Comparison of ENCODE assay signal across 32 cellular contexts in the genomic region with DNA sequence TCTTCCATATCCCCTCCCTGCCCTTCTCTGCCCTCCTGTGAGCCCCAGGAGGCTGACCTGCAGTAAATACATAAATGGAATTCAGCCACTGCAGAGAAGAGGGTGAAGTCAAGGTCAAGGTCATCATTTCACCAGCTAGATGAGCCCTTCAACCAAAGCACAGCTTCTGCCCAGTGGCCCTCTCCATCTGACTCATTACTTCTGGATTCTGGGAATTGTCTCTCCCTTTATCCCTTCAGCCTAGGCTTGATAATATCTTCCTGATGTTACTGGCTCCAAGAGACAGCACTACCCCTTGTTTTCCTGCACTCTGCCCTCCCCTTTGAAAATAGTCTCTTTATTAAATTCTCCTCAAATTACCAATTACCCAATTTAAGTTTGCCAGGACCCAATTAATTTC.
DNase-seq lines count a peak whose midpoint lies in the region; ATAC-seq, FAIRE-seq and TF ChIP-seq lines count a peak whose summit lies in the region.
"Had no signal": no experiment of that assay in that cellular context is flagged by ENCODE, and none has a peak within 500 bp of the region (broad histone marks: within the 10 kb centered on the region; RNA-seq: fewer than 3 reads in every experiment).

No MANE protein-coding gene starts in this region.

- H3K27me3 ChIP-seq in esophagus (ENCODE audit: control insufficient read depth in 1 of 2, insufficient read depth in 2 of 2, low read length in 2 of 2) (no peaks in the 10 kb centered on the region), vagina (no peaks in the 10 kb centered on the region)
- H3K27me3 ChIP-seq: breast epithelium, pancreas, right atrium auricular region, testis, uterus had no signal

- H3K27me3 Mint-ChIP-seq in stimulated activated memory B cell treated with anti-CD40 and anti-IgM and Interleukin-4, amounts not matched to agents 10 μg/mL and 1 μg/mL and 100 μg/mL, for 72 hours, result no peaks in the 10 kb centered on the region
- H3K27me3 Mint-ChIP-seq: IgD-negative memory B cell had no signal

- H3K9me3 ChIP-seq in esophagus (ENCODE audit: control insufficient read depth in 2 of 2, insufficient read depth in 1 of 2, low read depth in 1 of 2, low read length in 1 of 2) (no peaks in the 10 kb centered on the region), vagina (no peaks in the 10 kb centered on the region)
- H3K9me3 ChIP-seq: breast epithelium, esophagus muscularis mucosa, gastroesophageal sphincter, lower lobe of right lung, pancreas, right atrium auricular region, testis, uterus had no signal

- H3K27ac Mint-ChIP-seq in stimulated activated memory B cell treated with anti-CD40 and anti-IgM and Interleukin-4, amounts not matched to agents 10 μg/mL and 1 μg/mL and 100 μg/mL, for 72 hours, result peak overlapping the region; percentile 11
- H3K27ac Mint-ChIP-seq: activated CD8-positive, alpha-beta T cell treated with anti-CD3 and anti-CD28 coated beads, Interleukin-2, amount 10 ng/mL, durations not matched to agents 7 days and 5 days; effector memory CD8-positive, alpha-beta T cell; IgD-negative memory B cell had no signal

- TF ChIP-seq POLR2A in GM12892 (IDR thresholded peaks at IDR 0.05; ENCODE audit: low read depth, low read length) (no peak), vagina (IDR thresholded peaks at IDR 0.05) (no peak)

- H3K27ac ChIP-seq in esophagus (ENCODE audit: low read depth in 2 of 2, low read length in 1 of 2) (peak overlapping the region; percentile 7 to 63), vagina (no peak overlapping the region)
- H3K27ac ChIP-seq: esophagus muscularis mucosa, gastroesophageal sphincter, lower lobe of right lung, right atrium auricular region, testis, uterus had no signal

- peaks cover 2 to 5% of the 10 kb centered on the region in 2 donors for H3K4me1 ChIP-seq in esophagus (ENCODE audit: control insufficient read depth in 2 of 2, insufficient read depth in 2 of 2, low read length in 1 of 2)
- no peaks in the 10 kb centered on the region for H3K4me1 ChIP-seq in vagina
- H3K4me1 ChIP-seq: breast epithelium, esophagus muscularis mucosa, gastroesophageal sphincter, pancreas, right atrium auricular region, uterus had no signal

- ATAC-seq in stimulated activated memory B cell treated with anti-CD40 and anti-IgM and Interleukin-4, amounts not matched to agents 10 μg/mL and 1 μg/mL and 100 μg/mL, for 72 hours, result no peak
- no peak for ATAC-seq in GM18873 (IDR thresholded peaks at IDR 0.05; ENCODE audit: low FRiP score, unreplicated experiment)
- ATAC-seq: activated CD8-positive, alpha-beta T cell treated with anti-CD3 and anti-CD28 coated beads, Interleukin-2, amount 10 ng/mL, durations not matched to agents 7 days and 5 days; effector memory CD8-positive, alpha-beta T cell; gastroesophageal sphincter; lower lobe of right lung had no signal

- TF ChIP-seq CTCF in vagina (IDR thresholded peaks at IDR 0.05), result no peak

- no peaks in the 10 kb centered on the region for H3K36me3 Mint-ChIP-seq in stimulated activated memory B cell treated with anti-CD40 and anti-IgM and Interleukin-4, amounts not matched to agents 10 μg/mL and 1 μg/mL and 100 μg/mL, for 72 hours
- H3K36me3 Mint-ChIP-seq: CD4-positive, alpha-beta memory T cell had no signal

- H3K4me3 ChIP-seq in esophagus (ENCODE audit: low read depth in 1 of 2, low read length in 2 of 2) (no peak overlapping the region), vagina (no peak overlapping the region)
- H3K4me3 ChIP-seq: breast epithelium, esophagus muscularis mucosa, gastroesophageal sphincter, lower lobe of right lung, pancreas, right atrium auricular region, testis, uterus had no signal

- no peaks in the 10 kb centered on the region for H3K9me3 Mint-ChIP-seq in stimulated activated memory B cell treated with anti-CD40 and anti-IgM and Interleukin-4, amounts not matched to agents 10 μg/mL and 1 μg/mL and 100 μg/mL, for 72 hours
- H3K9me3 Mint-ChIP-seq: CD4-positive, alpha-beta memory T cell; effector memory CD8-positive, alpha-beta T cell; IgD-negative memory B cell had no signal

- intact Hi-C loops in vagina (cut with DNase I), result no loop called here

- no peak for DNase-seq in GM12892 (ENCODE audit: insufficient read length)
- DNase-seq in RCC 7860 (ENCODE audit: low spot score), result peak; percentile 4
- no peak for DNase-seq in vagina (ENCODE audit: extremely low spot score in 2 of 2)
- DNase-seq in HuH-7.5 (ENCODE audit: low spot score), result no peak
- DNase-seq: activated CD4-positive, CD25-positive, alpha-beta regulatory T cell treated with anti-CD3 and anti-CD28 coated beads, Interleukin-2, amount 50 U/mL, for 72 hours; activated CD8-positive, alpha-beta T cell treated with anti-CD3 and anti-CD28 coated beads, Interleukin-2, amount 10 ng/mL, durations not matched to agents 7 days and 5 days; activated gamma-delta T cell treated with Interleukin-2 at 50 U/mL for 16 hours; activated T-cell treated with anti-CD3 and anti-CD28 coated beads for 4 hours; amniotic stem cell; DMS 273 treated with DMSO at 0.1 percent for 48 hours; effector memory CD8-positive, alpha-beta T cell; lower lobe of right lung; NCI-H1105; NCI-H2029 treated with DMSO at 0.1 percent for 48 hours; pancreas; SHP77; stimulated activated CD4-positive, alpha-beta T cell treated with anti-CD3 and anti-CD28 coated beads, Interleukin-12 subunit alpha, Interleukin-12 subunit beta, amount 100 ng/mL, for 4 hours; stimulated activated CD4-positive, alpha-beta T cell treated with anti-CD3 and anti-CD28 coated beads, Interleukin-4, amount 100 ng/mL, for 24 hours; testis; uterus had no signal

- peaks cover 42% of the 10 kb centered on the region for H3K4me1 Mint-ChIP-seq in stimulated activated memory B cell treated with anti-CD40 and anti-IgM and Interleukin-4, amounts not matched to agents 10 μg/mL and 1 μg/mL and 100 μg/mL, for 72 hours

- FAIRE-seq in GM12892 (lab: Jason Lieb, UNC) (peak; percentile 53), RCC 7860 (lab: Jason Lieb, UNC) (no peak)
- FAIRE-seq: colon, keratinocyte, pancreas, TTC549 had no signal

- H3K36me3 ChIP-seq in esophagus (ENCODE audit: control insufficient read depth in 2 of 2, insufficient read depth in 2 of 2, low read length in 1 of 2), result no peaks in the 10 kb centered on the region
- no peaks in the 10 kb centered on the region for H3K36me3 ChIP-seq in vagina
- H3K36me3 ChIP-seq: breast epithelium, esophagus muscularis mucosa, gastroesophageal sphincter, lower lobe of right lung, pancreas, right atrium auricular region, uterus had no signal

- H3K4me3 Mint-ChIP-seq in stimulated activated memory B cell treated with anti-CD40 and anti-IgM and Interleukin-4, amounts not matched to agents 10 μg/mL and 1 μg/mL and 100 μg/mL, for 72 hours, result no peak overlapping the region
- H3K4me3 Mint-ChIP-seq: activated CD8-positive, alpha-beta T cell treated with anti-CD3 and anti-CD28 coated beads, Interleukin-2, amount 10 ng/mL, durations not matched to agents 7 days and 5 days; CD4-positive, alpha-beta memory T cell; effector memory CD8-positive, alpha-beta T cell had no signal
